In the genomic region with DNA sequence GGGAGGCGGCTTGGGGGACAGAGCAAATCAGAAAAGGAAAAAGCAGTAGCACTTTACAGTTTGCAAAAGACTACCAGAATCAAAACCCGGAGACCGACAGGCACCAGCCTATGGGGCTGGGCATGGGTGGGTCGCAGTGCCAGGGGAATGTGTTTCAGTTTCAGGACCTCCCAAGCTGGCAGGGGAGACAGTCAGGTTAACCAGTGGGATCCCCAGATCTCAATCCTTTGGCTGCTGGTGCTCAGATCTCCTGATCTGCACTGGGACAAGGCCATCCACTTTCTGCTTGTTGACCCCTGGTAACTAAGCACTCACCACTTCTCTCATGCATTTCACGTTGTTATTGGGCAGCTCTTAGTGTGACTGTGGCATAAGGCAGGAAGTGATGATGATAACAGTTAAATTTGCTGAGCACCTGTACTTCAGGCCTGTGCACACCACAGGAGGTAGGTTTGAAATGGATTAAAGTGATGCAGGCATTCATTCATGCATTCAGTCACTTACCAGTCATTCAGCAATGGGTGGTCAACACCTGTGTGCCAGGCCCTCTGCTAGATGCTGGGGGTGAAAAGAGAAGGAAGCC, we compare ENCODE assay signal across 2 cellular contexts.
TF ChIP-seq lines count a peak whose summit lies in the region.

No MANE protein-coding gene starts in this region.

TF ChIP-seq in HCT116, 20 proteins besides CTCF, POLR2A, EP300 and RAD21:
- TF ChIP-seq ZFX (IDR thresholded peaks at IDR 0.05) (no peak), EGR1 (IDR thresholded peaks at IDR 0.05; ENCODE audit: low read depth) (no peak), EZH2phosphoT487 (IDR thresholded peaks at IDR 0.05; ENCODE audit: borderline replicate concordance) (no peak), SRF (IDR thresholded peaks at IDR 0.05; ENCODE audit: low read depth) (no peak)

TF ChIP-seq in endothelial cell of umbilical vein, 7 proteins besides CTCF, POLR2A, EP300 and RAD21:
- TF ChIP-seq JUN (IDR thresholded peaks at IDR 0.05; ENCODE audit: borderline replicate concordance, insufficient read depth, insufficient read length, low read depth) = no peak
